ENCODE assay signal across 8 cellular contexts in the genomic region with DNA sequence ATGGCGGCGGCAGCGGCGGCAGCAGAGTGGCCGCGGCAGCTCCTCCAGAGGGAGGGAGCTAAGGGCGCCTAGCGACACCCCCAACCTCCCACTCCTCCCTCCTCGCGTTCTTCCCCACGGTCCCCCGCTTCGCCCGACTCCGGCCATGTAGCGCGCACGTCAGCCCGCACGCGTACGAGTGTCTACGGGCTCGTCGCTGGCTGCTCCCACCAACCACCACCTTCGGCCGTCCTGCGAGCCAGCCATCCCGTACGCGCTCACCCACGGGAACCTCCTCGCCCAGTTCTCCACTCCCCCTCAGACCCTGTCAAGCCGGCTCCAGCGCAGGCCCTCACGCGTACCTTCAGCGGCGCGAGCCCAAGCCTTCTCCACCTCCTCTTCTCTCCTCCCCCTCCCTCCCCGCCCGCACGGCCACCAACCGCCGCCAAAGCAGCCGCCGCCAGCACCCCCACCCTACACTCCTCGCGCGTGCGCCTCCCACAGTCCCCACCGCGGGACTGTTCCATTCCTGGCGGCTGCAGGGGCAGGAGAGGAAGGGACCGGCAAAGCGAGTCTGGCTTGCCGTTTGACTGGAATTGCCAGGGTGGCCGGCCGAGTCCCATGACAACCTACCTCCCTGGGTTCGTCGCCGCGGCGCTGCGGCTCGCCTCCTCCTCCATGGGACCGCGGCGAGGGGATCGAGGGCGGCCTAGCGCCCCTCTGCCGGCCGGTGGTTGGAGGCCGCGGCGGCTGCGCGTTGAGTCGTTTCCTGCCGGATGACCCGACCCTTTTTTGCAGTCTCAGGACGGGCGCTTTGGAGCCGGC. TPM values are rescaled to one million over a fixed set of nuclear protein-coding genes. Genes with fewer than 3 reads are reported as not detected.
DNase-seq lines count a peak whose midpoint lies in the region; TF ChIP-seq lines count a peak whose summit lies in the region.

A gene (plus strand): TSS at position 774 of the 804 bp plus-strand sequence. CDS start 20,689 bp downstream, outside the sequence.
A gene with protein sequence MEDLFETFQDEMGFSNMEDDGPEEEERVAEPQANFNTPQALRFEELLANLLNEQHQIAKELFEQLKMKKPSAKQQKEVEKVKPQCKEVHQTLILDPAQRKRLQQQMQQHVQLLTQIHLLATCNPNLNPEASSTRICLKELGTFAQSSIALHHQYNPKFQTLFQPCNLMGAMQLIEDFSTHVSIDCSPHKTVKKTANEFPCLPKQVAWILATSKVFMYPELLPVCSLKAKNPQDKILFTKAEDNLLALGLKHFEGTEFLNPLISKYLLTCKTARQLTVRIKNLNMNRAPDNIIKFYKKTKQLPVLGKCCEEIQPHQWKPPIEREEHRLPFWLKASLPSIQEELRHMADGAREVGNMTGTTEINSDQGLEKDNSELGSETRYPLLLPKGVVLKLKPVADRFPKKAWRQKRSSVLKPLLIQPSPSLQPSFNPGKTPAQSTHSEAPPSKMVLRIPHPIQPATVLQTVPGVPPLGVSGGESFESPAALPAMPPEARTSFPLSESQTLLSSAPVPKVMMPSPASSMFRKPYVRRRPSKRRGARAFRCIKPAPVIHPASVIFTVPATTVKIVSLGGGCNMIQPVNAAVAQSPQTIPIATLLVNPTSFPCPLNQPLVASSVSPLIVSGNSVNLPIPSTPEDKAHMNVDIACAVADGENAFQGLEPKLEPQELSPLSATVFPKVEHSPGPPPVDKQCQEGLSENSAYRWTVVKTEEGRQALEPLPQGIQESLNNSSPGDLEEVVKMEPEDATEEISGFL (minus strand): TSS at position 457 of the 804 bp plus-strand sequence. CDS start 8,338 bp downstream, outside the sequence.

- peak within 1 kb of the TSS; percentile 91 for H3K4me3 ChIP-seq in HFF-Myc (replicated peaks; ENCODE audit: low read depth, low read length)
- H3K4me3 ChIP-seq in neuronal stem cell (ENCODE audit: low read length in 2 of 2) = peak within 1 kb of the TSS; percentile 97 to 99

- H3K4ac ChIP-seq in neuronal stem cell (ENCODE audit: low read length) = peak within 1 kb of the TSS; percentile 93

- H3K9me3 ChIP-seq in neuronal stem cell (replicated peaks in 1 of 2; ENCODE audit: control insufficient read depth in 2 of 2, insufficient read depth in 1 of 2, low read depth in 1 of 2, low read length in 2 of 2) = peaks cover 0 to 26% of the 10 kb centered on the region in 2 donors

- no CpG with 5 or more reads among the region's 85 CpGs for WGBS in neuronal stem cell (ENCODE audit: extremely low coverage in 2 of 2, insufficient read length in 2 of 2, insufficient replicate concordance in 1 of 2), 2 donors

- H4K91ac ChIP-seq in neuronal stem cell (ENCODE audit: low read depth, low read length, poor library complexity) = no peak within 1 kb of the TSS

- peak within 1 kb of the TSS; percentile 97 for H2BK15ac ChIP-seq in neuronal stem cell (ENCODE audit: low read length)

- H2BK120ac ChIP-seq in neuronal stem cell (ENCODE audit: low read depth, low read length) = peak within 1 kb of the TSS; percentile 72

- H3K27ac ChIP-seq in neuronal stem cell (replicated peaks; ENCODE audit: low read length) = peak within 1 kb of the TSS; percentile 82

- H3K4me1 ChIP-seq in neuronal stem cell (ENCODE audit: control insufficient read depth in 2 of 2, insufficient read depth in 1 of 2, low read depth in 1 of 2, low read length in 2 of 2) = peaks cover 3 to 4% of the 10 kb centered on the region in 2 donors

- H2BK12ac ChIP-seq in neuronal stem cell (ENCODE audit: low read length) = peak within 1 kb of the TSS; percentile 41

- H3K79me1 ChIP-seq in neuronal stem cell (ENCODE audit: low read depth, low read length) = peaks cover 8% of the 10 kb centered on the region

- peak within 1 kb of the TSS; percentile 74 for H2AK5ac ChIP-seq in neuronal stem cell (ENCODE audit: low read depth, low read length)

- peak within 1 kb of the TSS; percentile 97 for H3K14ac ChIP-seq in neuronal stem cell (ENCODE audit: low read length)

- no peaks in the 10 kb centered on the region for H3K27me3 ChIP-seq in neuronal stem cell (ENCODE audit: control insufficient read depth in 3 of 3, insufficient read depth in 3 of 3, low read depth in 1 of 3, low read length in 3 of 3)

- H3K36me3 ChIP-seq in neuronal stem cell (replicated peaks in 1 of 2; ENCODE audit: control insufficient read depth in 2 of 2, insufficient read depth in 2 of 2, low read length in 2 of 2) = peaks cover 3 to 54% of the 10 kb centered on the region in 2 donors

- DNase-seq in GM04503 (ENCODE audit: low read depth) = peak; percentile 46
- peak; percentile 47 for DNase-seq in HFF-Myc (ENCODE audit: extremely low read depth, low read depth)
- DNase-seq in NAMALWA (ENCODE audit: low spot score) = peak; percentile 94
- peak; percentile 90 for DNase-seq in SK-N-DZ (ENCODE audit: low spot score)
- peak; percentile 92 for DNase-seq in activated naive CD4-positive, alpha-beta T cell treated with Interleukin-2 at 50 U/mL for 16 hours
- DNase-seq in foreskin melanocyte = peak; percentile 86
- DNase-seq in neuronal stem cell (ENCODE audit: low spot score) = peak; percentile 88
- peak; percentile 85 for DNase-seq in stromal cell of bone marrow (ENCODE audit: low read depth)

- H3K4me2 ChIP-seq in neuronal stem cell (ENCODE audit: insufficient read depth, low read length, poor library complexity, severe bottlenecking) = peak within 1 kb of the TSS; percentile 45

- H3K23ac ChIP-seq in neuronal stem cell (ENCODE audit: low read depth, low read length, poor library complexity) = peak within 1 kb of the TSS; percentile 99

- H2AFZ ChIP-seq in neuronal stem cell (ENCODE audit: low read length) = peak within 1 kb of the TSS; percentile 100

- no peak within 1 kb of the TSS for H4K8ac ChIP-seq in neuronal stem cell (ENCODE audit: low read depth, low read length)

- peak within 1 kb of the TSS; percentile 100 for H3K18ac ChIP-seq in neuronal stem cell (ENCODE audit: low read length)

- peak within 1 kb of the TSS; percentile 99 for H3K9ac ChIP-seq in neuronal stem cell (ENCODE audit: low read depth, low read length, poor library complexity)

- no peak for TF ChIP-seq CTCF in HFF-Myc (IDR thresholded peaks at IDR 0.05; ENCODE audit: low read depth, low read length, missing control alignments)

- H2BK5ac ChIP-seq in neuronal stem cell (ENCODE audit: low read length) = peak within 1 kb of the TSS; percentile 99

RNA-seq across cellular contexts. Expression of the first gene that starts in this region (rescaled TPM):
- 169 and 190 TPM in 2 replicates for polyA plus RNA-seq in SK-N-DZ (2014; cell fraction: cytosol; rRNA removed)
- polyA plus RNA-seq in SK-N-DZ (2014; cell fraction: nucleus; rRNA removed) = 250 and 280 TPM in 2 replicates
- polyA plus RNA-seq in neuronal stem cell (2013, experiment 1 of 2) = 119 TPM
- polyA plus RNA-seq in neuronal stem cell (2013, experiment 2 of 2) = 120 TPM

RNA-seq across cellular contexts. Expression of the second gene that starts in this region (rescaled TPM):
- polyA plus RNA-seq in SK-N-DZ (2014; cell fraction: cytosol; rRNA removed) = 40.0 and 45.8 TPM in 2 replicates
- 51.4 and 73.1 TPM in 2 replicates for polyA plus RNA-seq in SK-N-DZ (2014; cell fraction: nucleus; rRNA removed)
- 40.9 TPM for polyA plus RNA-seq in neuronal stem cell (2013, experiment 1 of 2)
- 39.9 TPM for polyA plus RNA-seq in neuronal stem cell (2013, experiment 2 of 2)

Comparison
In these comparisons a context has a peak if more than half of its experiments do, and no peak if none do; other contexts are left out.
1. Peak in every context shown above with its lines: DNase-seq, H3K4me3 ChIP-seq and H3K27ac ChIP-seq.